In genomic region chr2:68926782-68927181, GRCh38 we compare ENCODE assay signal across 18 cellular contexts. TPM values are rescaled to one million over a fixed set of nuclear protein-coding genes. Genes with fewer than 3 reads are reported as not detected.
DNase-seq lines count a peak whose midpoint lies in the region; ATAC-seq, FAIRE-seq and TF ChIP-seq lines count a peak whose summit lies in the region.
"Had no signal": no experiment of that assay in that cellular context is flagged by ENCODE, and none has a peak within 500 bp of the region (broad histone marks: within the 10 kb centered on the region; RNA-seq: fewer than 3 reads in every experiment).

No MANE protein-coding gene starts in this region.

- POLR2A ChIA-PET in MCF 10A (lab: Yijun Ruan, JAX) = no interaction called here

- FAIRE-seq in urothelium cell line (lab: Jason Lieb, UNC) = no peak
- FAIRE-seq: K562 had no signal

- CTCF ChIA-PET in MCF 10A (lab: Yijun Ruan, JAX) = interaction anchor here (0.6 to 8.0 kb wide), 16 partner anchors 9 to 462 kb away, joined by 3 to 139 read pairs (median 13); no protein-coding TSS in a partner anchor

- H3K27ac ChIP-seq in breast epithelium (no peak overlapping the region), substantia nigra (ENCODE audit: low read depth, low read length, poor library complexity, severe bottlenecking) (no peak overlapping the region)
- H3K27ac ChIP-seq: C4-2B had no signal

- ATAC-seq in HG03342 (IDR thresholded peaks at IDR 0.05; ENCODE audit: unreplicated experiment) = no peak
- ATAC-seq: K562, PC-3 had no signal

- no peaks in the 10 kb centered on the region for H3K9me3 Mint-ChIP-seq in MCF 10A (ENCODE audit: unreplicated experiment)

- H3K4me3 Mint-ChIP-seq in MCF 10A (ENCODE audit: unreplicated experiment) = no peak overlapping the region

- peaks cover under 1% of the 10 kb centered on the region for H3K4me1 Mint-ChIP-seq in MCF 10A (ENCODE audit: insufficient read depth, unreplicated experiment)

- H3K27me3 Mint-ChIP-seq in MCF 10A (ENCODE audit: insufficient read depth, unreplicated experiment) = no peaks in the 10 kb centered on the region

- no TSS peak for BruUV-seq in MCF 10A (replicated peaks; lab: Mats Ljungman, UMichigan)

- no peak overlapping the region for H3K27ac Mint-ChIP-seq in MCF 10A (ENCODE audit: low read depth, unreplicated experiment)

- H3K36me3 Mint-ChIP-seq in MCF 10A (ENCODE audit: insufficient read depth, unreplicated experiment) = no peaks in the 10 kb centered on the region

- intact Hi-C loops in MCF 10A (cut with micrococcal nuclease) = no loop called here
- intact Hi-C loops in breast epithelium (cut with DNase I; ENCODE audit: low total_unique reads) = no loop called here

- H3K27me3 ChIP-seq in breast epithelium (no peaks in the 10 kb centered on the region), adipocyte (replicated peaks; ENCODE audit: control insufficient read depth, insufficient read depth, low read length) (peaks cover 3% of the 10 kb centered on the region)

- no peak overlapping the region for H3K4me3 ChIP-seq in breast epithelium
- H3K4me3 ChIP-seq in adipocyte (ENCODE audit: low read length) = no peak overlapping the region
- H3K4me3 ChIP-seq: K562 had no signal

- no peaks in the 10 kb centered on the region for H3K36me3 ChIP-seq in breast epithelium
- no peaks in the 10 kb centered on the region for H3K36me3 ChIP-seq in adipocyte (ENCODE audit: control insufficient read depth, insufficient read depth, low read length, severe bottlenecking)

- no peak for TF ChIP-seq POLR2A in breast epithelium (IDR thresholded peaks at IDR 0.05)

- H3K4me1 ChIP-seq in breast epithelium (no peaks in the 10 kb centered on the region), adipocyte (ENCODE audit: control insufficient read depth, insufficient read depth, low read length) (peaks cover 24% of the 10 kb centered on the region)

- TF ChIP-seq CTCF in MCF 10A (IDR thresholded peaks at IDR 0.05; ENCODE audit: unreplicated experiment) (no peak), breast epithelium (IDR thresholded peaks at IDR 0.05) (no peak)

- DNase-seq in MCF 10A (ENCODE audit: unreplicated experiment) = peak; percentile 41
- no peak for DNase-seq in breast epithelium (ENCODE audit: low spot score in 2 of 2)
- DNase-seq in adipocyte (ENCODE audit: low read depth) = no peak
- peak; percentile 55 for DNase-seq in kidney glomerular epithelial cell (lab: John Stamatoyannopoulos, UW)
- DNase-seq in urothelium cell line (ENCODE audit: low spot score) = peak; percentile 48
- DNase-seq in NCI-H510A (lab: John Stamatoyannopoulos, UW) = no peak
- no peak for DNase-seq in substantia nigra (lab: John Stamatoyannopoulos, UW)
- DNase-seq: DMS153, H7, NCI-H1048, NCI-H1694, NCI-H345, NCI-H526 treated with DMSO at 0.1 percent for 48 hours, PC-3 had no signal

- no peaks in the 10 kb centered on the region for H3K9me3 ChIP-seq in breast epithelium
- no peaks in the 10 kb centered on the region for H3K9me3 ChIP-seq in adipocyte (ENCODE audit: control insufficient read depth, low read length)

- peak overlapping the region; percentile 46 for H3K9ac ChIP-seq in adipocyte (ENCODE audit: low read length)

RNA-seq across cellular contexts. Expression of gene GKN2, which starts 25.9 kb away (rescaled TPM):
- total RNA-seq in MCF 10A (2022) (not detected in 2 replicates), breast epithelium (not detected)
- total RNA-seq: H7, K562, SK-MEL-5 had no signal

RNA-seq across cellular contexts. Expression of gene GKN1, which starts 47.7 kb away (rescaled TPM):
- total RNA-seq in MCF 10A (2022) (not detected in 2 replicates), breast epithelium (not detected)
- total RNA-seq: H7, K562, PC-3, SK-MEL-5 had no signal

RNA-seq across cellular contexts. Expression of gene BMP10, which starts 55.6 kb away (rescaled TPM):
- total RNA-seq in MCF 10A (2022) (not detected in 2 replicates), breast epithelium (not detected)
- total RNA-seq: H7, PC-3, SK-MEL-5 had no signal

Comparison
In these comparisons a context has a peak if more than half of its experiments do, and no peak if none do; other contexts are left out.
1. DNase-seq: peak in MCF 10A (single experiment), kidney glomerular epithelial cell (single experiment) and urothelium cell line (single experiment); none in breast epithelium (0 of 2), adipocyte (single experiment), NCI-H510A (single experiment) and substantia nigra (0 of 49).